13 cellular contexts compared by ENCODE assay signal in genomic region chr6:133991096-133991593, GRCh38. TPM values are rescaled to one million over a fixed set of nuclear protein-coding genes. Genes with fewer than 3 reads are reported as not detected.
A peak's percentile ranks its signal among the peaks of the same experiment; 100 is the strongest.
DNase-seq lines count a peak whose midpoint lies in the region; ATAC-seq and TF ChIP-seq lines count a peak whose summit lies in the region.
"Had no signal": no experiment of that assay in that cellular context is flagged by ENCODE, and none has a peak within 500 bp of the region (broad histone marks: within the 10 kb centered on the region; RNA-seq: fewer than 3 reads in every experiment).

No MANE protein-coding gene starts in this region.

- H2BK5ac ChIP-seq in mesenchymal stem cell (ENCODE audit: low read depth, low read length, poor library complexity, severe bottlenecking) (no peak overlapping the region), neuronal stem cell (ENCODE audit: low read length) (no peak overlapping the region)

- H3K23ac ChIP-seq in mesenchymal stem cell (ENCODE audit: low read length in 2 of 2) (no peak overlapping the region), neuronal stem cell (ENCODE audit: low read depth, low read length, poor library complexity) (no peak overlapping the region)

- H2BK15ac ChIP-seq in mesenchymal stem cell (ENCODE audit: low read depth, poor library complexity, severe bottlenecking) (no peak overlapping the region), neuronal stem cell (ENCODE audit: low read length) (no peak overlapping the region)

- H4K91ac ChIP-seq in mesenchymal stem cell (ENCODE audit: low read length), result no peak overlapping the region
- no peak overlapping the region for H4K91ac ChIP-seq in neuronal stem cell (ENCODE audit: low read depth, low read length, poor library complexity)

- H3K79me2 ChIP-seq in mammary epithelial cell (ENCODE audit: insufficient read depth, low read length), result no peaks in the 10 kb centered on the region

- H3K27me3 ChIP-seq in HUES48 (ENCODE audit: control insufficient read depth, insufficient read depth, low read length) (no peaks in the 10 kb centered on the region), mammary epithelial cell (ENCODE audit: insufficient read depth, low read length) (no peaks in the 10 kb centered on the region), mesenchymal stem cell (ENCODE audit: control insufficient read depth in 1 of 2, insufficient read depth in 1 of 2, low read length in 2 of 2) (no peaks in the 10 kb centered on the region), neuronal stem cell (ENCODE audit: control insufficient read depth in 3 of 3, insufficient read depth in 3 of 3, low read depth in 1 of 3, low read length in 3 of 3) (no peaks in the 10 kb centered on the region), upper lobe of right lung (no peaks in the 10 kb centered on the region)

- H3K79me1 ChIP-seq in mesenchymal stem cell (replicated peaks; ENCODE audit: low read length, poor library complexity, severe bottlenecking) (no peaks in the 10 kb centered on the region), neuronal stem cell (ENCODE audit: low read depth, low read length) (no peaks in the 10 kb centered on the region)

- BruUV-seq in mammary epithelial cell (replicated peaks; lab: Mats Ljungman, UMichigan), result no TSS peak

- H2AK5ac ChIP-seq in mesenchymal stem cell (ENCODE audit: low read length, severe bottlenecking) (no peak overlapping the region), neuronal stem cell (ENCODE audit: low read depth, low read length) (no peak overlapping the region)

- no peak overlapping the region for H3K18ac ChIP-seq in mesenchymal stem cell (ENCODE audit: low read depth in 1 of 2, low read length in 2 of 2)
- H3K18ac ChIP-seq in neuronal stem cell (ENCODE audit: low read length), result no peak overlapping the region

- H3K9ac ChIP-seq in HUES48 (ENCODE audit: low read depth, low read length) (no peak overlapping the region), mammary epithelial cell (ENCODE audit: insufficient read depth, low read length) (no peak overlapping the region), mesenchymal stem cell (ENCODE audit: low read length) (no peak overlapping the region), neuronal stem cell (ENCODE audit: low read depth, low read length, poor library complexity) (no peak overlapping the region)

- H2BK120ac ChIP-seq in mesenchymal stem cell (ENCODE audit: low read depth, low read length), result no peak overlapping the region
- no peak overlapping the region for H2BK120ac ChIP-seq in neuronal stem cell (ENCODE audit: low read depth, low read length)

- no peak overlapping the region for H2AFZ ChIP-seq in mammary epithelial cell (ENCODE audit: low read depth, low read length)
- no peak overlapping the region for H2AFZ ChIP-seq in mesenchymal stem cell (ENCODE audit: low read depth, low read length)
- H2AFZ ChIP-seq in neuronal stem cell (ENCODE audit: low read length), result no peak overlapping the region

- peaks cover 23% of the 10 kb centered on the region for H3K36me3 ChIP-seq in HUES48 (ENCODE audit: control insufficient read depth, insufficient read depth, low read length)
- H3K36me3 ChIP-seq in mammary epithelial cell (ENCODE audit: insufficient read depth, low read length), result peaks cover 4% of the 10 kb centered on the region
- peaks cover 0 to 23% of the 10 kb centered on the region in 2 experiments for H3K36me3 ChIP-seq in mesenchymal stem cell (ENCODE audit: control insufficient read depth in 1 of 2, insufficient read depth in 2 of 2, low read depth in 1 of 2, low read length in 2 of 2)
- peaks cover 9 to 49% of the 10 kb centered on the region in 2 donors for H3K36me3 ChIP-seq in neuronal stem cell (replicated peaks in 1 of 2; ENCODE audit: control insufficient read depth in 2 of 2, insufficient read depth in 2 of 2, low read length in 2 of 2)
- H3K36me3 ChIP-seq in upper lobe of right lung, result peaks cover 10% of the 10 kb centered on the region

- intact Hi-C loops in mammary epithelial cell (cut with micrococcal nuclease), result no loop called here
- intact Hi-C loops in upper lobe of right lung (cut with DNase I), result no loop called here

- H3K4me1 ChIP-seq in HUES48 (ENCODE audit: control insufficient read depth, insufficient read depth, low read length), result peaks cover 41% of the 10 kb centered on the region
- peaks cover 7% of the 10 kb centered on the region for H3K4me1 ChIP-seq in mammary epithelial cell (ENCODE audit: insufficient read depth, low read length)
- H3K4me1 ChIP-seq in mesenchymal stem cell (ENCODE audit: control insufficient read depth, insufficient read depth, low read depth, low read length), result no peaks in the 10 kb centered on the region
- H3K4me1 ChIP-seq in neuronal stem cell (ENCODE audit: control insufficient read depth in 2 of 2, insufficient read depth in 1 of 2, low read depth in 1 of 2, low read length in 2 of 2), result peaks cover 0 to 2% of the 10 kb centered on the region in 2 donors
- H3K4me1 ChIP-seq in upper lobe of right lung, result peaks cover 4% of the 10 kb centered on the region

- dilution Hi-C loops in mammary epithelial cell (cut with HindIII; ENCODE audit: low sequenced_read_pairs), result no loop called here

- H3K9me3 ChIP-seq in HUES48 (ENCODE audit: control insufficient read depth, insufficient read depth, low read length), result no peaks in the 10 kb centered on the region
- H3K9me3 ChIP-seq in mammary epithelial cell (replicated peaks; ENCODE audit: insufficient read depth, low read length), result no peaks in the 10 kb centered on the region
- no peaks in the 10 kb centered on the region for H3K9me3 ChIP-seq in mesenchymal stem cell (ENCODE audit: control insufficient read depth, low read length)
- H3K9me3 ChIP-seq in neuronal stem cell (replicated peaks in 1 of 2; ENCODE audit: control insufficient read depth in 2 of 2, insufficient read depth in 1 of 2, low read depth in 1 of 2, low read length in 2 of 2), result no peaks in the 10 kb centered on the region
- H3K9me3 ChIP-seq in upper lobe of right lung, result no peaks in the 10 kb centered on the region

- H3K14ac ChIP-seq in mesenchymal stem cell (ENCODE audit: low read length in 2 of 2), result no peak overlapping the region
- no peak overlapping the region for H3K14ac ChIP-seq in neuronal stem cell (ENCODE audit: low read length)

- H2BK12ac ChIP-seq in mesenchymal stem cell (ENCODE audit: low read length in 2 of 2), result no peak overlapping the region
- H2BK12ac ChIP-seq in neuronal stem cell (ENCODE audit: low read length), result no peak overlapping the region

- H4K8ac ChIP-seq in mesenchymal stem cell (ENCODE audit: low read length) (no peak overlapping the region), neuronal stem cell (ENCODE audit: low read depth, low read length) (no peak overlapping the region)

- WGBS in mammary epithelial cell (ENCODE audit: low coverage, missing lambda C conversion rate), result 38% methylated on average over 2 of the region's 2 CpGs
- WGBS in mesenchymal stem cell, result 53% methylated on average over 2 of the region's 2 CpGs
- no CpG with 5 or more reads among the region's 2 CpGs for WGBS in neuronal stem cell (ENCODE audit: extremely low coverage in 2 of 2, insufficient read length in 2 of 2, insufficient replicate concordance in 1 of 2), 2 donors

- in situ Hi-C loops in mammary epithelial cell (cut with MboI; ENCODE audit: low sequenced_read_pairs in 2 of 2), result no loop called here

- no peaks in the 10 kb centered on the region for H4K20me1 ChIP-seq in mammary epithelial cell (ENCODE audit: insufficient read depth, low read length)

- CTCF ChIA-PET in mammary epithelial cell (lab: Charles Lee; ENCODE audit: low non-redundant PET), result no interaction called here

- peak; percentile 48 for DNase-seq in mammary epithelial cell
- peak; percentile 50 for DNase-seq in mesenchymal stem cell
- DNase-seq in neuronal stem cell (ENCODE audit: low spot score), result no peak
- DNase-seq in medulla oblongata (ENCODE audit: extremely low spot score), result no peak
- DNase-seq in stimulated activated CD4-positive, alpha-beta T cell treated with anti-CD3 and anti-CD28 coated beads, Interleukin-2, amount 100 ng/mL, for 24 hours, result no peak
- DNase-seq in upper lobe of right lung, result no peak
- DNase-seq: activated T-cell treated with anti-CD3 and anti-CD28 coated beads, Interleukin-2, amount 50 U/mL, for 4 hours; NCI-H2081 treated with DMSO at 0.1 percent for 48 hours; stimulated activated CD4-positive, alpha-beta T cell treated with anti-CD3 and anti-CD28 coated beads, Interleukin-2, amount 100 ng/mL, for 48 hours; T-helper 1 cell had no signal

- H3K4me2 ChIP-seq in mammary epithelial cell (ENCODE audit: insufficient read depth, low read depth, low read length), result no peak overlapping the region
- H3K4me2 ChIP-seq in mesenchymal stem cell (ENCODE audit: low read length, poor library complexity, severe bottlenecking), result no peak overlapping the region
- no peak overlapping the region for H3K4me2 ChIP-seq in neuronal stem cell (ENCODE audit: insufficient read depth, low read length, poor library complexity, severe bottlenecking)

- H3K4ac ChIP-seq in mesenchymal stem cell (ENCODE audit: low read depth in 1 of 2, low read length in 2 of 2), result no peak overlapping the region
- H3K4ac ChIP-seq in neuronal stem cell (ENCODE audit: low read length), result no peak overlapping the region

- peak overlapping the region; percentile 26; the same call in 1 of the 2 replicates for H3K27ac ChIP-seq in C4-2B
- H3K27ac ChIP-seq in HUES48 (ENCODE audit: low read depth, low read length), result peak overlapping the region; percentile 71
- no peak overlapping the region for H3K27ac ChIP-seq in mammary epithelial cell (ENCODE audit: insufficient read depth, low read depth, low read length)
- peak overlapping the region; percentile 77 for H3K27ac ChIP-seq in mesenchymal stem cell (ENCODE audit: low read length, poor library complexity, severe bottlenecking)
- H3K27ac ChIP-seq in neuronal stem cell (replicated peaks; ENCODE audit: low read length), result no peak overlapping the region
- H3K27ac ChIP-seq in upper lobe of right lung, result no peak overlapping the region

- TF ChIP-seq CTCF in C4-2B (conservative IDR thresholded peaks at IDR 0.05), result no peak
- TF ChIP-seq CTCF in mammary epithelial cell (conservative IDR thresholded peaks at IDR 0.05 in 1 of 2, IDR thresholded peaks at IDR 0.05 in 1 of 2; ENCODE audit: extremely low read depth in 1 of 2, insufficient read depth in 1 of 2, low read depth in 1 of 2, low read length in 2 of 2), result no peak
- no peak for TF ChIP-seq CTCF in upper lobe of right lung (IDR thresholded peaks at IDR 0.05)

- no peak overlapping the region for H3K4me3 ChIP-seq in HUES48 (ENCODE audit: low read depth, low read length)
- H3K4me3 ChIP-seq in mammary epithelial cell (replicated peaks in 1 of 3; ENCODE audit: insufficient read depth in 1 of 3, low read depth in 2 of 3, low read length in 3 of 3), result no peak overlapping the region
- no peak overlapping the region for H3K4me3 ChIP-seq in mesenchymal stem cell (ENCODE audit: insufficient read depth in 1 of 2, low read depth in 1 of 2, low read length in 2 of 2)
- H3K4me3 ChIP-seq in neuronal stem cell (ENCODE audit: low read length in 2 of 2), result no peak overlapping the region
- no peak overlapping the region for H3K4me3 ChIP-seq in upper lobe of right lung
- H3K4me3 ChIP-seq: lung had no signal

- ATAC-seq in upper lobe of right lung, result no peak
- ATAC-seq: activated T-cell treated with anti-CD3 and anti-CD28 coated beads, Interleukin-2, amount 50 U/mL, for 4 hours had no signal

RNA-seq across cellular contexts. Expression of gene TBPL1, which starts 38.1 kb away (rescaled TPM):
- total RNA-seq in mammary epithelial cell (10 to 100 TPM; 19.2 to 25.6 TPM), upper lobe of right lung (18.7 TPM)
- 23.7 TPM for polyA plus RNA-seq in mammary epithelial cell
- 1.2 TPM for polyA minus RNA-seq in mammary epithelial cell
- 38.8 TPM for polyA plus RNA-seq in mesenchymal stem cell (2013, experiment 1 of 2)
- polyA plus RNA-seq in mesenchymal stem cell (2013, experiment 2 of 2), result 40.4 TPM
- 99.0 TPM for polyA plus RNA-seq in neuronal stem cell (2013, experiment 1 of 2)
- 103 TPM for polyA plus RNA-seq in neuronal stem cell (2013, experiment 2 of 2)

Comparison
In these comparisons a context has a peak if more than half of its experiments do, and no peak if none do; other contexts are left out.
1. H3K27ac ChIP-seq: peak in C4-2B (single experiment), HUES48 (single experiment) and mesenchymal stem cell (single experiment); none in mammary epithelial cell (single experiment), neuronal stem cell (single experiment) and upper lobe of right lung (single experiment).
2. DNase-seq: peak in mammary epithelial cell (single experiment) and mesenchymal stem cell (single experiment); none in neuronal stem cell (single experiment), medulla oblongata (single experiment), stimulated activated CD4-positive, alpha-beta T cell treated with anti-CD3 and anti-CD28 coated beads, Interleukin-2, amount 100 ng/mL, for 24 hours (0 of 2) and upper lobe of right lung (single experiment).